ENCODE assay signal across 24 cellular contexts in genomic region chr4:8689741-8690140, GRCh38.
DNase-seq lines count a peak whose midpoint lies in the region; ATAC-seq and TF ChIP-seq lines count a peak whose summit lies in the region.
"Had no signal": no experiment of that assay in that cellular context is flagged by ENCODE, and none has a peak within 500 bp of the region (broad histone marks: within the 10 kb centered on the region; RNA-seq: fewer than 3 reads in every experiment).

No MANE protein-coding gene starts in this region.

- H3K27me3 Mint-ChIP-seq in CD14-positive monocyte (ENCODE audit: low read depth in 3 of 3), result peaks cover 15 to 17% (median 15%) of the 10 kb centered on the region in 3 donors
- peaks cover 48% of the 10 kb centered on the region for H3K27me3 Mint-ChIP-seq in WTC11 (ENCODE audit: low read depth)
- H3K27me3 Mint-ChIP-seq in mesothelial cell of epicardium (ENCODE audit: low read depth), result peaks cover 97% of the 10 kb centered on the region
- H3K27me3 Mint-ChIP-seq in naive thymus-derived CD4-positive, alpha-beta T cell, result peaks cover 0 to 35% (median 16%) of the 10 kb centered on the region in 5 donors

- TF ChIP-seq CTCF in CD14-positive monocyte (IDR thresholded peaks at IDR 0.05) (no peak), WTC11 (IDR thresholded peaks at IDR 0.05) (no peak), mesothelial cell of epicardium (IDR thresholded peaks at IDR 0.05; ENCODE audit: unreplicated experiment) (no peak), tibial artery (IDR thresholded peaks at IDR 0.05) (no peak)

- no peaks in the 10 kb centered on the region for H3K36me3 Mint-ChIP-seq in CD14-positive monocyte
- no peaks in the 10 kb centered on the region for H3K36me3 Mint-ChIP-seq in WTC11
- H3K36me3 Mint-ChIP-seq in mesothelial cell of epicardium, result no peaks in the 10 kb centered on the region
- no peaks in the 10 kb centered on the region for H3K36me3 Mint-ChIP-seq in naive thymus-derived CD4-positive, alpha-beta T cell
- H3K36me3 Mint-ChIP-seq: CD4-positive, CD25-positive, alpha-beta regulatory T cell had no signal

- H3K4me3 Mint-ChIP-seq in CD14-positive monocyte, result no peak overlapping the region
- no peak overlapping the region for H3K4me3 Mint-ChIP-seq in WTC11
- H3K4me3 Mint-ChIP-seq in mesothelial cell of epicardium, result no peak overlapping the region
- H3K4me3 Mint-ChIP-seq in naive thymus-derived CD4-positive, alpha-beta T cell, result no peak overlapping the region
- H3K4me3 Mint-ChIP-seq: CD4-positive, CD25-positive, alpha-beta regulatory T cell had no signal

- ATAC-seq in WTC11, result no peak
- no peak for ATAC-seq in naive thymus-derived CD4-positive, alpha-beta T cell
- ATAC-seq: K562, SK-N-SH treated with all-trans-retinoic acid at 6 μM for 48 hours had no signal

- H3K4me1 Mint-ChIP-seq in CD14-positive monocyte (no peaks in the 10 kb centered on the region), WTC11 (0 out of 2 replicates have a peak, but pooled peaks cover 5% of the 10 kb centered on the region), mesothelial cell of epicardium (no peaks in the 10 kb centered on the region)
- H3K4me1 Mint-ChIP-seq in naive thymus-derived CD4-positive, alpha-beta T cell, result no peaks in the 10 kb centered on the region
- H3K4me1 Mint-ChIP-seq: CD4-positive, CD25-positive, alpha-beta regulatory T cell had no signal

- H3K27ac Mint-ChIP-seq in CD14-positive monocyte (no peak overlapping the region), WTC11 (no peak overlapping the region), mesothelial cell of epicardium (no peak overlapping the region)
- H3K27ac Mint-ChIP-seq in naive thymus-derived CD4-positive, alpha-beta T cell, result no peak overlapping the region
- H3K27ac Mint-ChIP-seq: CD4-positive, CD25-positive, alpha-beta regulatory T cell had no signal

- peaks cover 0 to 43% of the 10 kb centered on the region in 2 donors for H3K27me3 ChIP-seq in tibial artery
- H3K27me3 ChIP-seq in SJCRH30, result peaks cover 29% of the 10 kb centered on the region
- H3K27me3 ChIP-seq in naive thymus-derived CD4-positive, alpha-beta T cell (ENCODE audit: control insufficient read depth in 2 of 2, insufficient read depth in 2 of 2, low read length in 2 of 2), result no peaks in the 10 kb centered on the region
- H3K27me3 ChIP-seq: BE2C, MG63 had no signal

- H3K4me3 ChIP-seq in tibial artery (no peak overlapping the region), SJCRH30 (no peak overlapping the region)
- no peak overlapping the region for H3K4me3 ChIP-seq in naive thymus-derived CD4-positive, alpha-beta T cell (ENCODE audit: low read length)
- H3K4me3 ChIP-seq: A549, GM23248, HAP-1, K562, MG63 had no signal

- H3K27ac ChIP-seq in tibial artery (no peak overlapping the region), SJCRH30 (no peak overlapping the region)
- no peak overlapping the region for H3K27ac ChIP-seq in naive thymus-derived CD4-positive, alpha-beta T cell (ENCODE audit: low read depth, low read length)
- H3K27ac ChIP-seq: A549, GM23248 had no signal

- H3K4me1 ChIP-seq in tibial artery (no peaks in the 10 kb centered on the region), SJCRH30 (no peaks in the 10 kb centered on the region)
- H3K4me1 ChIP-seq in naive thymus-derived CD4-positive, alpha-beta T cell (ENCODE audit: control insufficient read depth in 2 of 2, insufficient read depth in 2 of 2, low read length in 2 of 2), result no peaks in the 10 kb centered on the region
- H3K4me1 ChIP-seq: A549, BE2C, HAP-1 had no signal

- H3K36me3 ChIP-seq in tibial artery, result no peaks in the 10 kb centered on the region
- no peaks in the 10 kb centered on the region for H3K36me3 ChIP-seq in SJCRH30
- H3K36me3 ChIP-seq in naive thymus-derived CD4-positive, alpha-beta T cell (ENCODE audit: control insufficient read depth in 2 of 3, insufficient read depth in 3 of 3, low read length in 3 of 3), result no peaks in the 10 kb centered on the region
- H3K36me3 ChIP-seq: BE2C, HAP-1, MG63 had no signal

- intact Hi-C loops in CD14-positive monocyte (cut with micrococcal nuclease), result no loop called here
- intact Hi-C loops in tibial artery (cut with DNase I; ENCODE audit: low total_unique reads), result no loop called here
- intact Hi-C loops in naive thymus-derived CD4-positive, alpha-beta T cell (cut with micrococcal nuclease), result no loop called here

- CTCF ChIA-PET in WTC11 (lab: Charles Lee), result interaction anchor here (2.0 to 2.9 kb wide), 4 partner anchors 11 to 185 kb away, joined by 4 to 31 read pairs (median 13); no protein-coding TSS in a partner anchor
- CTCF ChIA-PET in naive thymus-derived CD4-positive, alpha-beta T cell (lab: Charles Lee), result interaction anchor here (0.7 kb wide), 1 partner anchor 29 kb away, joined by 4 read pairs; no protein-coding TSS in a partner anchor

- H3K9me3 Mint-ChIP-seq in CD14-positive monocyte, result peaks cover 0 to 3% (median 0%) of the 10 kb centered on the region in 7 donors
- H3K9me3 Mint-ChIP-seq in WTC11, result no peaks in the 10 kb centered on the region
- H3K9me3 Mint-ChIP-seq in mesothelial cell of epicardium, result no peaks in the 10 kb centered on the region
- H3K9me3 Mint-ChIP-seq in naive thymus-derived CD4-positive, alpha-beta T cell, result peaks cover 0 to 14% (median 3%) of the 10 kb centered on the region in 11 donors

- POLR2A ChIA-PET in WTC11 (lab: Charles Lee), result no interaction called here
- POLR2A ChIA-PET in naive thymus-derived CD4-positive, alpha-beta T cell (lab: Charles Lee), result no interaction called here

- DNase-seq in CD14-positive monocyte (ENCODE audit: low spot score) (peak; percentile 27), WTC11 (ENCODE audit: low spot score) (peak; percentile 5), mesothelial cell of epicardium (ENCODE audit: low spot score in 2 of 2, unreplicated experiment in 2 of 2) (peak; percentile 10 to 29), tibial artery (peak; percentile 7 to 42), SJCRH30 (no peak)
- no peak for DNase-seq in activated naive CD4-positive, alpha-beta T cell treated with Interleukin-2 at 50 U/mL for 16 hours
- DNase-seq in naive thymus-derived CD4-positive, alpha-beta T cell, result no peak
- DNase-seq: BE2C; CD4-positive, CD25-positive, alpha-beta regulatory T cell; DMS79; GM23248; MG63; NCI-H1417; NCI-H1694 treated with DMSO at 0.1 percent for 48 hours; NCI-H2081 treated with DMSO at 0.1 percent for 48 hours; NCI-H2171 treated with DMSO at 0.1 percent for 48 hours; NCI-H446; NCI-H526 treated with DMSO at 0.1 percent for 48 hours; OCI-M1; SIG-M5 had no signal

- H3K9me3 ChIP-seq in tibial artery (no peaks in the 10 kb centered on the region), SJCRH30 (replicated peaks) (no peaks in the 10 kb centered on the region)
- no peaks in the 10 kb centered on the region for H3K9me3 ChIP-seq in naive thymus-derived CD4-positive, alpha-beta T cell (ENCODE audit: control insufficient read depth in 2 of 3, low read length in 3 of 3)
- H3K9me3 ChIP-seq: A549, BE2C, HAP-1, MG63 had no signal

TF ChIP-seq in WTC11, 78 proteins besides CTCF, POLR2A, EP300 and RAD21 (continues in another document):
- TF ChIP-seq CREB1 (CRISPR knock-in tag; IDR thresholded peaks at IDR 0.05) (no peak), CDX4 (CRISPR knock-in tag; IDR thresholded peaks at IDR 0.05; ENCODE audit: borderline replicate concordance) (no peak), SP1 (CRISPR knock-in tag; conservative IDR thresholded peaks at IDR 0.05) (no peak), ZNF317 (CRISPR knock-in tag; IDR thresholded peaks at IDR 0.05; ENCODE audit: borderline replicate concordance, low read depth) (no peak), IRF1 (CRISPR knock-in tag; IDR thresholded peaks at IDR 0.05) (no peak)
- TF ChIP-seq, protein P1, sequence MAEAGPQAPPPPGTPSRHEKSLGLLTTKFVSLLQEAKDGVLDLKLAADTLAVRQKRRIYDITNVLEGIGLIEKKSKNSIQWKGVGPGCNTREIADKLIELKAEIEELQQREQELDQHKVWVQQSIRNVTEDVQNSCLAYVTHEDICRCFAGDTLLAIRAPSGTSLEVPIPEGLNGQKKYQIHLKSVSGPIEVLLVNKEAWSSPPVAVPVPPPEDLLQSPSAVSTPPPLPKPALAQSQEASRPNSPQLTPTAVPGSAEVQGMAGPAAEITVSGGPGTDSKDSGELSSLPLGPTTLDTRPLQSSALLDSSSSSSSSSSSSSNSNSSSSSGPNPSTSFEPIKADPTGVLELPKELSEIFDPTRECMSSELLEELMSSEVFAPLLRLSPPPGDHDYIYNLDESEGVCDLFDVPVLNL (CRISPR knock-in tag; IDR thresholded peaks at IDR 0.05; ENCODE audit: borderline replicate concordance, low read depth), result no peak
- TF ChIP-seq, protein P2, sequence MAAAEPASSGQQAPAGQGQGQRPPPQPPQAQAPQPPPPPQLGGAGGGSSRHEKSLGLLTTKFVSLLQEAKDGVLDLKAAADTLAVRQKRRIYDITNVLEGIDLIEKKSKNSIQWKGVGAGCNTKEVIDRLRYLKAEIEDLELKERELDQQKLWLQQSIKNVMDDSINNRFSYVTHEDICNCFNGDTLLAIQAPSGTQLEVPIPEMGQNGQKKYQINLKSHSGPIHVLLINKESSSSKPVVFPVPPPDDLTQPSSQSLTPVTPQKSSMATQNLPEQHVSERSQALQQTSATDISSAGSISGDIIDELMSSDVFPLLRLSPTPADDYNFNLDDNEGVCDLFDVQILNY (CRISPR knock-in tag; IDR thresholded peaks at IDR 0.05), result no peak

Comparison
In these comparisons a context has a peak if more than half of its experiments do, and no peak if none do; other contexts are left out.
1. DNase-seq: peak in CD14-positive monocyte (single experiment), WTC11 (single experiment), mesothelial cell of epicardium (2 of 2) and tibial artery (2 of 2); none in SJCRH30 (0 of 2), activated naive CD4-positive, alpha-beta T cell treated with Interleukin-2 at 50 U/mL for 16 hours (single experiment) and naive thymus-derived CD4-positive, alpha-beta T cell (0 of 9).